ENCODE assay signal across 8 cellular contexts in the genomic region with DNA sequence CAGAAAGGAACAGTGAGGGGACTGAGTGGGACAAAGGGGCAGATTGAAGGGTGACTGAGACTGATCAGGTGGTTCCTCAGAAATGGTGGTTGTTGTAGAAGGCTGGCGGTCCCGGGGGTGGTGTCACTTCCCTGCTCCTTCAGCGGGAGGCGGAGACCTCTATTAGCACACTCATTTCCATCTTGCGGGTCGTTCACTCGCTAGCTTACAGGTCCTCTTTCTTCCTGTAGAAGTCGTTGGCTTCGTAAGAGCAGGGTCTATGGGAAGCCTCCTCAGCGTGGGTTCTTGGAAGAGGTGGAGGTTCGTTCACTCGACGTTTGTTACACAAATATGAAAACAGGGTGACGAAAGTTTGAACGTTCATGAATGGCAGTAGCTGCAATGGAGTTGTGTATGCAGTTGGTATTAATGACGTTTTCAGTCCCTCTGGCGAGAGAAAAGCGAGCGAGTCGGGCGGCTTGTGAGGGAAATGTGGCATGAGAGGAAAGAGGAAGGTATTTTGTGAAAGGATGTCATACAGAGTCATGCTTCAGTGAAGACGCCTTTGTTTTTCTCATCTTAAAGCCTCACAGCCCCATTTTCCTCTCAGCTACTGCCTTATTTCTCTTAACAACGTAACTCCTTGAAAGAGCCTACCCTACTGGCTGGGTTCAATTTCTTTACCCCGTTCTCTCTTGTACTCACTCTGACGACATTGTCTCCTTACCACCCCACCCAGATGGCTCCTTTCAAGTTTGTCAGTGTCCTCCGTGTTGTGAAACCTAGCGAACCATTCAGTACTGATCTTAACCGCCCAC. TPM values are rescaled to one million over a fixed set of nuclear protein-coding genes. Genes with fewer than 3 reads are reported as not detected.
DNase-seq lines count a peak whose midpoint lies in the region; ATAC-seq and TF ChIP-seq lines count a peak whose summit lies in the region.

No MANE protein-coding gene starts in this region.

- H2AK5ac ChIP-seq in mesendoderm (ENCODE audit: low read length) = no peak overlapping the region

- peak overlapping the region; percentile 86 for H4K5ac ChIP-seq in mesendoderm (ENCODE audit: low read length)

- no peak for ATAC-seq in SK-N-SH treated with all-trans-retinoic acid at 6 μM for 48 hours
- peak; percentile 20 for ATAC-seq in HG02840 (IDR thresholded peaks at IDR 0.05; ENCODE audit: low FRiP score, unreplicated experiment)
- ATAC-seq in activated CD4-positive, alpha-beta T cell treated with anti-CD3 and anti-CD28 coated beads for 36 hours = peak; percentile 70

- peak overlapping the region; percentile 91 for H3K27ac Mint-ChIP-seq in activated CD4-positive, alpha-beta T cell treated with anti-CD3 and anti-CD28 coated beads for 36 hours

- H3K4me3 ChIP-seq in SK-N-SH (ENCODE audit: low read depth in 2 of 2, low read length in 1 of 2) = peak overlapping the region; percentile 57 to 62; a peak in 3 of 4 replicates
- peak overlapping the region; percentile 31 for H3K4me3 ChIP-seq in mesendoderm (ENCODE audit: low read length)

- H3K79me2 ChIP-seq in SK-N-SH (ENCODE audit: insufficient read depth) (no peaks in the 10 kb centered on the region), mesendoderm (ENCODE audit: control insufficient read depth, insufficient read depth, low read length) (no peaks in the 10 kb centered on the region)

- H3K36me3 Mint-ChIP-seq in activated CD4-positive, alpha-beta T cell treated with anti-CD3 and anti-CD28 coated beads for 36 hours (ENCODE audit: low read depth) = no peaks in the 10 kb centered on the region

- H3K27me3 ChIP-seq in SK-N-SH (ENCODE audit: insufficient read depth) (no peaks in the 10 kb centered on the region), mesendoderm (ENCODE audit: insufficient read depth, low read length, poor library complexity) (no peaks in the 10 kb centered on the region)

- H3K27me3 Mint-ChIP-seq in activated CD4-positive, alpha-beta T cell treated with anti-CD3 and anti-CD28 coated beads for 36 hours = peaks cover 10% of the 10 kb centered on the region

- CTCF ChIA-PET in SK-N-SH (lab: Yijun Ruan, JAX) = interaction anchor here (0.8 to 2.2 kb wide), 6 partner anchors 9 to 94 kb away, joined by 3 to 9 read pairs (median 4); no protein-coding TSS in a partner anchor
- CTCF ChIA-PET in activated CD4-positive, alpha-beta T cell treated with anti-CD3 and anti-CD28 coated beads for 36 hours (lab: Charles Lee) = interaction anchor here (0.7 to 1.2 kb wide), 8 partner anchors 9 to 497 kb away, joined by 3 to 5 read pairs (median 4); no protein-coding TSS in a partner anchor

- H3K4me2 ChIP-seq in SK-N-SH = peak overlapping the region; percentile 56
- H3K4me2 ChIP-seq in mesendoderm (ENCODE audit: low read length) = peak overlapping the region; percentile 70

- POLR2A ChIA-PET in SK-N-SH (lab: Yijun Ruan, JAX) = interaction anchor here (1.3 kb wide), 2 partner anchors 50 to 325 kb away, joined by 3 to 9 read pairs; a partner anchor contains a TSS
- POLR2A ChIA-PET in activated CD4-positive, alpha-beta T cell treated with anti-CD3 and anti-CD28 coated beads for 36 hours (lab: Charles Lee) = interaction anchor here (0.6 kb wide), 2 partner anchors 120 to 250 kb away, joined by 3 to 9 read pairs; no protein-coding TSS in a partner anchor

- H4K8ac ChIP-seq in mesendoderm (ENCODE audit: low read depth, low read length) = no peak overlapping the region

- H3K56ac ChIP-seq in mesendoderm (ENCODE audit: low read length) = peak overlapping the region; percentile 91

- H4K20me1 ChIP-seq in SK-N-SH (ENCODE audit: insufficient read depth) = no peaks in the 10 kb centered on the region

- peak overlapping the region; percentile 8 for H3K4ac ChIP-seq in mesendoderm (ENCODE audit: low read depth, low read length)

- H3K27ac ChIP-seq in SK-N-SH (ENCODE audit: low read depth in 2 of 2, low read length in 1 of 2) (no peak overlapping the region), mesendoderm (ENCODE audit: low read depth, low read length) (no peak overlapping the region)

- H3K9ac ChIP-seq in SK-N-SH (peak overlapping the region; percentile 56; the same call in 1 of the 2 replicates), mesendoderm (ENCODE audit: low read length) (peak overlapping the region; percentile 75)

- intact Hi-C loops in activated CD4-positive, alpha-beta T cell treated with anti-CD3 and anti-CD28 coated beads for 36 hours (cut with DNase I, micrococcal nuclease) = loop anchor here in 1 of 2 experiments (1.0 to 5.0 kb wide), 2 partner anchors 135 to 293 kb away; a partner anchor contains a TSS

- H3K4me1 ChIP-seq in SK-N-SH (ENCODE audit: control insufficient read depth in 1 of 2, insufficient read depth in 2 of 2, low read depth in 1 of 2, low read length in 1 of 2) (peaks cover 0 to 6% of the 10 kb centered on the region in 2 experiments; a peak in 1 of 4 replicates), mesendoderm (ENCODE audit: control insufficient read depth, low read depth, low read length) (peaks cover 2% of the 10 kb centered on the region)

- peaks cover 17% of the 10 kb centered on the region for H3K9me3 ChIP-seq in SK-N-SH

- 77% methylated on average over 28 of the region's 28 CpGs for WGBS in SK-N-SH (ENCODE audit: low lambda C conversion rate)
- no CpG with 5 or more reads among the region's 28 CpGs for WGBS in mesendoderm (ENCODE audit: extremely low coverage, insufficient coverage, low lambda C conversion rate)

- no peaks in the 10 kb centered on the region for H3F3A ChIP-seq in SK-N-SH (replicated peaks; ENCODE audit: insufficient read depth)

- TF ChIP-seq EP300 in SK-N-SH (IDR thresholded peaks at IDR 0.05; ENCODE audit: borderline replicate concordance in 1 of 2, low read depth in 1 of 2, low read length in 1 of 2) = no peak

- peak overlapping the region; percentile 90; the same call in 1 of the 2 replicates for H2AFZ ChIP-seq in SK-N-SH (ENCODE audit: low read depth)

- peak overlapping the region; percentile 42 for H3K18ac ChIP-seq in mesendoderm (ENCODE audit: low read length)

- no peak overlapping the region for H2BK120ac ChIP-seq in mesendoderm (ENCODE audit: low read depth, low read length)

- H3K9me2 ChIP-seq in SK-N-SH = no peaks in the 10 kb centered on the region

- H2BK5ac ChIP-seq in mesendoderm (ENCODE audit: low read length) = no peak overlapping the region

- H2BK15ac ChIP-seq in mesendoderm (replicated peaks; ENCODE audit: low read depth) = no peak overlapping the region

- H3K9me3 Mint-ChIP-seq in activated CD4-positive, alpha-beta T cell treated with anti-CD3 and anti-CD28 coated beads for 36 hours (ENCODE audit: low read depth) = peaks cover 4% of the 10 kb centered on the region

- TF ChIP-seq CTCF in SK-N-SH (IDR thresholded peaks at IDR 0.05) = no peak

- H3K4me3 Mint-ChIP-seq in activated CD4-positive, alpha-beta T cell treated with anti-CD3 and anti-CD28 coated beads for 36 hours = peak overlapping the region; percentile 85

- H3K36me3 ChIP-seq in SK-N-SH (replicated peaks in 1 of 2; ENCODE audit: control insufficient read depth in 1 of 2, insufficient read depth in 2 of 2, low read length in 1 of 2) (peaks cover 0 to 3% of the 10 kb centered on the region in 2 experiments), mesendoderm (ENCODE audit: control insufficient read depth, insufficient read depth, low read length) (no peaks in the 10 kb centered on the region)

- no peak for TF ChIP-seq RAD21 in SK-N-SH (IDR thresholded peaks at IDR 0.05; ENCODE audit: low read length)

- peak overlapping the region; percentile 60 for H3K23ac ChIP-seq in mesendoderm (ENCODE audit: low read length)

- H3K79me1 ChIP-seq in mesendoderm (ENCODE audit: low read length) = no peaks in the 10 kb centered on the region

- DNase-seq in SK-N-SH (no peak), NCI-H2196 (lab: John Stamatoyannopoulos, UW; ENCODE audit: unreplicated experiment) (peak; percentile 69), mesendoderm (peak; percentile 69)
- peak; percentile 73 for DNase-seq in activated CD4-positive, alpha-beta T cell treated with anti-CD3 and anti-CD28 coated beads for 36 hours
- DNase-seq in effector CD4-positive, alpha-beta T cell = peak; percentile 37
- DNase-seq in stimulated activated naive CD4-positive, alpha-beta T cell (lab: John Stamatoyannopoulos, UW) = peak; percentile 30 to 74 (median 59)

- H3K4me1 Mint-ChIP-seq in activated CD4-positive, alpha-beta T cell treated with anti-CD3 and anti-CD28 coated beads for 36 hours = peaks cover 18% of the 10 kb centered on the region

TF ChIP-seq in SK-N-SH, 30 proteins besides CTCF, POLR2A, EP300 and RAD21:
- TF ChIP-seq, protein P1, sequence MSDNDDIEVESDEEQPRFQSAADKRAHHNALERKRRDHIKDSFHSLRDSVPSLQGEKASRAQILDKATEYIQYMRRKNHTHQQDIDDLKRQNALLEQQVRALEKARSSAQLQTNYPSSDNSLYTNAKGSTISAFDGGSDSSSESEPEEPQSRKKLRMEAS (IDR thresholded peaks at IDR 0.05; ENCODE audit: low read depth) = no peak
- no peak for TF ChIP-seq RXRA (IDR thresholded peaks at IDR 0.05; ENCODE audit: borderline replicate concordance, low read depth)
- no peak for TF ChIP-seq GABPA (IDR thresholded peaks at IDR 0.05; ENCODE audit: low read depth)
- no peak for TF ChIP-seq RCOR1 (IDR thresholded peaks at IDR 0.05; ENCODE audit: low read length)
- no peak for TF ChIP-seq TCF12 (IDR thresholded peaks at IDR 0.05)
- TF ChIP-seq SIN3A (IDR thresholded peaks at IDR 0.05; ENCODE audit: borderline replicate concordance, low read depth, low read length) = no peak
TF ChIP-seq in SK-N-SH: peak in this region for 0.

TF ChIP-seq in SK-N-SH treated with all-trans-retinoic acid at 6 μM for 48 hours, 23 proteins besides CTCF, POLR2A, EP300 and RAD21 (continues in another document):
- no peak for TF ChIP-seq SNAI2 (CRISPR knock-in tag; IDR thresholded peaks at IDR 0.05)
- TF ChIP-seq RARB (CRISPR knock-in tag; IDR thresholded peaks at IDR 0.05) = no peak
- no peak for TF ChIP-seq ZNF8 (CRISPR knock-in tag; IDR thresholded peaks at IDR 0.05)

RNA-seq across cellular contexts. Expression of a gene that starts 0.7 kb away (rescaled TPM):
- 0.16 and 0.36 TPM in 2 replicates for polyA plus RNA-seq in SK-N-SH (2012; rRNA removed)
- polyA plus RNA-seq in SK-N-SH (2012; cell fraction: cytosol; rRNA removed) = 0.09 and 0.28 TPM in 2 replicates
- polyA plus RNA-seq in SK-N-SH (2012; cell fraction: nucleus; rRNA removed) = 0.21 and 0.45 TPM in 2 replicates
- 1 to 10 TPM; 4.6 to 5.9 TPM for total RNA-seq in activated CD4-positive, alpha-beta T cell treated with anti-CD3 and anti-CD28 coated beads for 36 hours
- polyA plus RNA-seq in mesendoderm (2013, experiment 1 of 2) = 0.31 TPM
- polyA plus RNA-seq in mesendoderm (2013, experiment 2 of 2) = 0.31 TPM
